In genomic region chr19:34306824-34307223, GRCh38 we compare ENCODE assay signal across 17 cellular contexts. TPM values are rescaled to one million over a fixed set of nuclear protein-coding genes. Genes with fewer than 3 reads are reported as not detected.
DNase-seq lines count a peak whose midpoint lies in the region; ATAC-seq and TF ChIP-seq lines count a peak whose summit lies in the region.
"Had no signal": no experiment of that assay in that cellular context is flagged by ENCODE, and none has a peak within 500 bp of the region (broad histone marks: within the 10 kb centered on the region; RNA-seq: fewer than 3 reads in every experiment).

No MANE protein-coding gene starts in this region.

- H3K4me1 ChIP-seq in liver (ENCODE audit: control insufficient read depth in 4 of 4, insufficient read depth in 4 of 4, low read length in 3 of 4): peaks cover 14 to 58% (median 46%) of the 10 kb centered on the region in 4 donors

- H3K4me3 ChIP-seq in liver (ENCODE audit: low read depth in 1 of 3, low read length in 3 of 3): no peak overlapping the region
- H3K4me3 ChIP-seq: PC-9, SK-N-MC had no signal

- peaks cover 0 to 3% (median 0%) of the 10 kb centered on the region in 4 donors for H3K36me3 ChIP-seq in liver (ENCODE audit: control insufficient read depth in 4 of 4, insufficient read depth in 3 of 4, low read depth in 1 of 4, low read length in 3 of 4)

- peak overlapping the region; percentile 59 for H3K27ac Mint-ChIP-seq in activated T-cell treated with anti-CD3 and anti-CD28 coated beads, Interleukin-2, amount 50 U/mL, for 72 hours
- H3K27ac Mint-ChIP-seq in activated T-helper 17 cell treated with anti-CD3 and anti-CD28 coated beads, Interleukin-2, amount 50 U/mL, for 72 hours: peak overlapping the region; percentile 71

- H3K9me3 ChIP-seq in liver (ENCODE audit: control insufficient read depth in 4 of 4, low read length in 3 of 4): no peaks in the 10 kb centered on the region

- TF ChIP-seq RAD21 in liver (IDR thresholded peaks at IDR 0.05): no peak

- 81% methylated on average over 6 of the region's 6 CpGs for WGBS in liver

- H3K9me3 Mint-ChIP-seq in activated T-cell treated with anti-CD3 and anti-CD28 coated beads, Interleukin-2, amount 50 U/mL, for 72 hours: no peaks in the 10 kb centered on the region
- no peaks in the 10 kb centered on the region for H3K9me3 Mint-ChIP-seq in activated T-helper 17 cell treated with anti-CD3 and anti-CD28 coated beads, Interleukin-2, amount 50 U/mL, for 72 hours

- peaks cover 47% of the 10 kb centered on the region for H3K4me1 Mint-ChIP-seq in activated T-cell treated with anti-CD3 and anti-CD28 coated beads, Interleukin-2, amount 50 U/mL, for 72 hours (ENCODE audit: low read depth)
- H3K4me1 Mint-ChIP-seq in activated T-helper 17 cell treated with anti-CD3 and anti-CD28 coated beads, Interleukin-2, amount 50 U/mL, for 72 hours: peaks cover 25% of the 10 kb centered on the region

- no peak for DNase-seq in activated T-cell treated with anti-CD3 and anti-CD28 coated beads, Interleukin-2, amount 50 U/mL, for 72 hours
- no peak for DNase-seq in activated T-cell treated with anti-CD3 and anti-CD28 coated beads, Interleukin-2, amount 50 U/mL, for 1 hour
- DNase-seq in substantia nigra (lab: John Stamatoyannopoulos, UW): no peak
- DNase-seq: activated effector memory CD4-positive, alpha-beta T cell treated with anti-CD3 and anti-CD28 coated beads, Interleukin-2, amount 50 U/mL, for 16 hours; brain microvascular endothelial cell; effector CD4-positive, alpha-beta T cell; MV-4-11; NCI-H2081 treated with DMSO at 0.1 percent for 48 hours; NCI-H748 treated with DMSO at 0.1 percent for 48 hours; PC-9; stimulated activated CD4-positive, alpha-beta T cell treated with anti-CD3 and anti-CD28 coated beads, Interleukin-4, amount 100 ng/mL, for 4 hours had no signal

- peak overlapping the region in 1 of 2 donors; percentile 77 for H3K4me3 Mint-ChIP-seq in activated T-cell treated with anti-CD3 and anti-CD28 coated beads, Interleukin-2, amount 50 U/mL, for 72 hours
- peak overlapping the region; percentile 3 for H3K4me3 Mint-ChIP-seq in activated T-helper 17 cell treated with anti-CD3 and anti-CD28 coated beads, Interleukin-2, amount 50 U/mL, for 72 hours

- H3K36me3 Mint-ChIP-seq in activated T-cell treated with anti-CD3 and anti-CD28 coated beads, Interleukin-2, amount 50 U/mL, for 72 hours (ENCODE audit: insufficient read depth in 2 of 2): peaks cover 0 to 5% of the 10 kb centered on the region in 2 donors
- peaks cover 38% of the 10 kb centered on the region for H3K36me3 Mint-ChIP-seq in activated T-helper 17 cell treated with anti-CD3 and anti-CD28 coated beads, Interleukin-2, amount 50 U/mL, for 72 hours (ENCODE audit: low read depth)

- peak overlapping the region in 1 of 2 donors; percentile 6 for H3K9ac ChIP-seq in liver (ENCODE audit: low read depth in 1 of 2, low read length in 2 of 2)

- peak overlapping the region; percentile 90 to 91 for H3K27ac ChIP-seq in liver (ENCODE audit: low read depth in 1 of 2, low read length in 2 of 2)
- peak overlapping the region; percentile 32 for H3K27ac ChIP-seq in substantia nigra (ENCODE audit: low read depth, low read length, poor library complexity, severe bottlenecking)
- H3K27ac ChIP-seq: brain microvascular endothelial cell, PC-9, SK-N-MC had no signal

- no peaks in the 10 kb centered on the region for H3K27me3 ChIP-seq in liver (ENCODE audit: control insufficient read depth in 4 of 4, insufficient read depth in 4 of 4, low read length in 3 of 4)
- H3K27me3 ChIP-seq: brain microvascular endothelial cell had no signal

- no peaks in the 10 kb centered on the region for H3K27me3 Mint-ChIP-seq in activated T-cell treated with anti-CD3 and anti-CD28 coated beads, Interleukin-2, amount 50 U/mL, for 72 hours (ENCODE audit: low read depth)
- no peaks in the 10 kb centered on the region for H3K27me3 Mint-ChIP-seq in activated T-helper 17 cell treated with anti-CD3 and anti-CD28 coated beads, Interleukin-2, amount 50 U/mL, for 72 hours

- ATAC-seq in activated T-cell treated with anti-CD3 and anti-CD28 coated beads, Interleukin-2, amount 50 U/mL, for 72 hours (replicated peaks in 1 of 2): peak in 1 of 2 donors; percentile 55
- peak; percentile 10 for ATAC-seq in activated T-helper 17 cell treated with anti-CD3 and anti-CD28 coated beads, Interleukin-2, amount 50 U/mL, for 72 hours (replicated peaks)
- ATAC-seq in GM18868 (IDR thresholded peaks at IDR 0.05; ENCODE audit: unreplicated experiment): no peak
- ATAC-seq in HG02623 (IDR thresholded peaks at IDR 0.05; ENCODE audit: unreplicated experiment): no peak
- no peak for ATAC-seq in GM21367 (IDR thresholded peaks at IDR 0.05; ENCODE audit: unreplicated experiment)

- no peak for TF ChIP-seq CTCF in liver (IDR thresholded peaks at IDR 0.05; ENCODE audit: low read depth, low read length, missing input control)

TF ChIP-seq in liver, 16 proteins besides CTCF, POLR2A, EP300 and RAD21:
- TF ChIP-seq FOXA2 (IDR thresholded peaks at IDR 0.05) (no peak), RXRA (IDR thresholded peaks at IDR 0.05) (no peak), JUND (IDR thresholded peaks at IDR 0.05) (no peak), FOXA1 (IDR thresholded peaks at IDR 0.05) (no peak), HNF4G (IDR thresholded peaks at IDR 0.05) (no peak), GABPA (IDR thresholded peaks at IDR 0.05 in 1 of 2, conservative IDR thresholded peaks at IDR 0.05 in 1 of 2) (no peak), TAF1 (conservative IDR thresholded peaks at IDR 0.05) (no peak), HNF4A (conservative IDR thresholded peaks at IDR 0.05) (no peak), EGR1 (IDR thresholded peaks at IDR 0.05; ENCODE audit: low read depth in 2 of 2) (no peak), SP1 (IDR thresholded peaks at IDR 0.05) (no peak), REST (IDR thresholded peaks at IDR 0.05) (no peak), ATF3 (IDR thresholded peaks at IDR 0.05) (no peak), MAX (IDR thresholded peaks at IDR 0.05) (no peak), YY1 (IDR thresholded peaks at IDR 0.05) (no peak), ZBTB33 (IDR thresholded peaks at IDR 0.05) (no peak)
TF ChIP-seq in liver: peak in this region for 0.

RNA-seq across cellular contexts. Expression of gene GARRE1, which starts 52.5 kb away (rescaled TPM):
- 10 to 100 TPM; 13.2 to 17.9 TPM for total RNA-seq in activated T-cell treated with anti-CD3 and anti-CD28 coated beads, Interleukin-2, amount 50 U/mL, for 72 hours
- 10 to 100 TPM; 13.6 to 22.2 TPM for total RNA-seq in activated T-helper 17 cell treated with anti-CD3 and anti-CD28 coated beads, Interleukin-2, amount 50 U/mL, for 72 hours
- 10 to 100 TPM; 11.6 to 13.7 TPM for total RNA-seq in liver
- 1 to 10 TPM; 4.0 to 6.4 TPM for polyA plus RNA-seq in liver

RNA-seq across cellular contexts. Expression of gene GPI, which starts 58.2 kb away (rescaled TPM):
- total RNA-seq in activated T-cell treated with anti-CD3 and anti-CD28 coated beads, Interleukin-2, amount 50 U/mL, for 72 hours: 100 to 1,000 TPM; 240 to 282 TPM
- 1,000 to 10,000 TPM in 1 of 2 donors, 100 to 1,000 TPM in 1; 862 to 1,104 TPM for total RNA-seq in activated T-helper 17 cell treated with anti-CD3 and anti-CD28 coated beads, Interleukin-2, amount 50 U/mL, for 72 hours
- total RNA-seq in liver: 100 to 1,000 TPM in 1 of 2 donors, 10 to 100 TPM in 1; 61.8 to 182 TPM
- polyA plus RNA-seq in liver: 100 to 1,000 TPM; 133 to 191 TPM
